15 cellular contexts compared by ENCODE assay signal in the genomic region with DNA sequence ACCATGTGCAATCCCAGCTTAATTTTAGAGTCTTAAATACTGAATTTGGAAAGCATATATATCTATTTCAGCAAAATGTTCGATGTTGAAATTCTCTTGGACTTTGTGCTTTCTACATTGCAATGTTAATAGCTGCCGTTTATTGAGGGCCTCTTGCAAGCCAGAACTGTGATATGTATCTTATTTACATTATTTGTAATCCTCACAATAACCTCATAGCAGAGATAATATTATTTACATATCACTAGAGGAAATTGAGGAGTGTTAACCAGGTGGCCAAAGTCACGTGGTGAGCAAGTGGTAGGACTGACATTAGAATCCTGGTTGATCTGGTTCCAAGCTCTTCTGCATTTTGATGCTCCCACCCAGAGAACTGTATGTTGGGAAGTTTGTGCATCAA.
"Had no signal": no experiment of that assay in that cellular context is flagged by ENCODE, and none has a peak within 500 bp of the region (broad histone marks: within the 10 kb centered on the region; RNA-seq: fewer than 3 reads in every experiment).

No MANE protein-coding gene starts in this region.

- H3K27me3 Mint-ChIP-seq: activated B cell treated with CpG ODN at 0.5 μM for 24 hours; activated CD8-positive, alpha-beta T cell treated with anti-CD3 and anti-CD28 coated beads for 36 hours; T-helper 17 cell had no signal

- DNase-seq: activated B cell treated with CpG ODN at 0.5 μM for 24 hours; activated CD4-positive, alpha-beta T cell treated with anti-CD3 and anti-CD28 coated beads for 48 hours; activated CD8-positive, alpha-beta T cell treated with anti-CD3 and anti-CD28 coated beads for 36 hours; activated effector memory CD4-positive, alpha-beta T cell treated with Interleukin-2 at 50 U/mL for 16 hours; activated naive CD4-positive, alpha-beta T cell treated with anti-CD3 and anti-CD28 coated beads, Interleukin-2, amount 50 U/mL, for 16 hours; activated T-cell treated with anti-CD3 and anti-CD28 coated beads, Interleukin-2, amount 50 U/mL, for 4 hours; dorsolateral prefrontal cortex; endodermal cell; right lobe of liver; stimulated activated naive CD8-positive, alpha-beta T cell treated with anti-CD3 and anti-CD28 coated beads, Interleukin-15, Interleukin-2, amounts not matched to agents 100 U/mL and 50 U/mL, for 24 hours; T-helper 17 cell; upper lobe of left lung had no signal

- H3K27ac ChIP-seq: cardiac muscle cell, dorsolateral prefrontal cortex, gastroesophageal sphincter, right lobe of liver, upper lobe of left lung had no signal

- H3K4me3 ChIP-seq: cardiac muscle cell, dorsolateral prefrontal cortex, gastroesophageal sphincter, right lobe of liver, upper lobe of left lung had no signal

- H3K36me3 ChIP-seq: cardiac muscle cell, gastroesophageal sphincter, right lobe of liver, upper lobe of left lung had no signal

- H3K27me3 ChIP-seq: cardiac muscle cell, dorsolateral prefrontal cortex, gastroesophageal sphincter, right lobe of liver, upper lobe of left lung had no signal

- H3K4me3 Mint-ChIP-seq: activated B cell treated with CpG ODN at 0.5 μM for 24 hours; activated CD8-positive, alpha-beta T cell treated with anti-CD3 and anti-CD28 coated beads for 36 hours; activated T-cell treated with anti-CD3 and anti-CD28 coated beads, Interleukin-2, amount 50 U/mL, for 4 hours; endodermal cell; neural crest cell; T-helper 17 cell had no signal

- H3K9me3 ChIP-seq: gastroesophageal sphincter, right lobe of liver, upper lobe of left lung had no signal

- H3K9me3 Mint-ChIP-seq: activated B cell treated with CpG ODN at 0.5 μM for 24 hours; activated CD8-positive, alpha-beta T cell treated with anti-CD3 and anti-CD28 coated beads for 36 hours; activated T-cell treated with anti-CD3 and anti-CD28 coated beads, Interleukin-2, amount 50 U/mL, for 4 hours; endodermal cell; neural crest cell had no signal

- H3K27ac Mint-ChIP-seq: activated B cell treated with CpG ODN at 0.5 μM for 24 hours; activated CD8-positive, alpha-beta T cell treated with anti-CD3 and anti-CD28 coated beads for 36 hours; endodermal cell; T-helper 17 cell had no signal

- H3K4me1 ChIP-seq: gastroesophageal sphincter, right lobe of liver, upper lobe of left lung had no signal

- ATAC-seq: activated CD8-positive, alpha-beta T cell treated with anti-CD3 and anti-CD28 coated beads for 36 hours; activated T-cell treated with anti-CD3 and anti-CD28 coated beads, Interleukin-2, amount 50 U/mL, for 4 hours; gastroesophageal sphincter; stimulated activated naive CD8-positive, alpha-beta T cell treated with anti-CD3 and anti-CD28 coated beads, Interleukin-15, Interleukin-2, amounts not matched to agents 100 U/mL and 50 U/mL, for 24 hours; T-helper 17 cell had no signal
